In genomic region chr3:184688251-184688851, GRCh38 we compare ENCODE assay signal across 11 cellular contexts. TPM values are rescaled to one million over a fixed set of nuclear protein-coding genes. Genes with fewer than 3 reads are reported as not detected.
DNase-seq lines count a peak whose midpoint lies in the region; ATAC-seq and TF ChIP-seq lines count a peak whose summit lies in the region.
"Had no signal": no experiment of that assay in that cellular context is flagged by ENCODE, and none has a peak within 500 bp of the region (broad histone marks: within the 10 kb centered on the region; RNA-seq: fewer than 3 reads in every experiment).

No MANE protein-coding gene starts in this region.

- no peaks in the 10 kb centered on the region; the same call in 1 of the 2 replicates for H3K27me3 Mint-ChIP-seq in WTC11 (ENCODE audit: low read depth)

- WGBS in sigmoid colon, 2 donors, result 66 to 78% methylated on average over 5 of the region's 5 CpGs

- H3K4me3 Mint-ChIP-seq in WTC11, result no peak overlapping the region

- DNase-seq in GM03348 (ENCODE audit: low spot score), result peak; percentile 84
- no peak for DNase-seq in WTC11 (ENCODE audit: low spot score)
- no peak for DNase-seq in left cardiac atrium
- DNase-seq in sigmoid colon, result peak; percentile 75
- no peak for DNase-seq in HK-2 (ENCODE audit: unreplicated experiment)
- no peak for DNase-seq in SIG-M5 treated with dmso at 0.1 percent for 504 hours (lab: John Stamatoyannopoulos, UW; ENCODE audit: unreplicated experiment)
- DNase-seq in NCI-H2196 treated with DMSO at 0.1 percent for 48 hours (lab: John Stamatoyannopoulos, UW; ENCODE audit: unreplicated experiment), result no peak
- DNase-seq: activated CD8-positive, alpha-beta memory T cell treated with anti-CD3 and anti-CD28 coated beads, Interleukin-2, amount 50 U/mL, for 48 hours; erythroblast; small intestine had no signal

- no peaks in the 10 kb centered on the region for H3K36me3 Mint-ChIP-seq in WTC11

- H3K27ac Mint-ChIP-seq in WTC11, result no peak overlapping the region

- peaks cover 0 to 71% (median 58%) of the 10 kb centered on the region in 4 donors for H3K4me1 ChIP-seq in sigmoid colon

- POLR2A ChIA-PET in WTC11 (lab: Charles Lee), result no interaction called here

- no peaks in the 10 kb centered on the region for H3K27me3 ChIP-seq in sigmoid colon

- TF ChIP-seq POLR2A in sigmoid colon (IDR thresholded peaks at IDR 0.05), result no peak

- ATAC-seq in WTC11, result no peak
- peak; percentile 44 to 48 for ATAC-seq in left cardiac atrium
- no peak for ATAC-seq in GM18873 (IDR thresholded peaks at IDR 0.05; ENCODE audit: low FRiP score, unreplicated experiment)

- no peaks in the 10 kb centered on the region for H3K9me3 ChIP-seq in sigmoid colon

- TF ChIP-seq CTCF in WTC11 (IDR thresholded peaks at IDR 0.05) (no peak), sigmoid colon (IDR thresholded peaks at IDR 0.05) (no peak)

- peaks cover 4% of the 10 kb centered on the region; the same call in 1 of the 2 replicates for H3K9me3 Mint-ChIP-seq in WTC11

- no peaks in the 10 kb centered on the region for H3K36me3 ChIP-seq in sigmoid colon

- H3K4me3 ChIP-seq in sigmoid colon, result no peak overlapping the region

- CTCF ChIA-PET in WTC11 (lab: Charles Lee), result interaction anchor here (0.6 to 2.7 kb wide), 3 partner anchors 29 to 126 kb away, joined by 3 to 14 read pairs (median 4); partner anchors contain the start of gene EPHB3

- H3K27ac ChIP-seq in sigmoid colon, result peak overlapping the region in 3 of 4 donors; percentile 68 to 75 (median 72)

- intact Hi-C loops in left cardiac atrium (cut with DNase I) (no loop called here), sigmoid colon (cut with DNase I) (no loop called here)

- no peak for TF ChIP-seq EP300 in sigmoid colon (IDR thresholded peaks at IDR 0.05)

- H3K4me1 Mint-ChIP-seq in WTC11, result peaks cover 25% of the 10 kb centered on the region

TF ChIP-seq in WTC11, 78 proteins besides CTCF, POLR2A, EP300 and RAD21:
- TF ChIP-seq STAT6 (CRISPR knock-in tag; conservative IDR thresholded peaks at IDR 0.05; ENCODE audit: low read depth) (no peak), ZNF121 (CRISPR knock-in tag; IDR thresholded peaks at IDR 0.05) (0 out of 2 replicates have a peak, but pooled peaks have one; percentile 23)
TF ChIP-seq in WTC11: peak in this region for 1.

RNA-seq across cellular contexts. Expression of gene MAGEF1, which starts 23.5 kb away (rescaled TPM):
- 59.1 to 72.9 TPM (median 63.1 TPM) in 3 replicates for total RNA-seq in WTC11 (2021)
- total RNA-seq in left cardiac atrium, result 10 to 100 TPM; 19.4 to 24.5 TPM
- 10 to 100 TPM; 31.0 to 34.1 (median 33.5) TPM for total RNA-seq in sigmoid colon
- polyA plus RNA-seq in sigmoid colon, result 10 to 100 TPM; 29.4 to 43.6 (median 30.6) TPM

Comparison
In these comparisons a context has a peak if more than half of its experiments do, and no peak if none do; other contexts are left out.
1. DNase-seq: peak in GM03348 (single experiment) and sigmoid colon (single experiment); none in WTC11 (single experiment), left cardiac atrium (single experiment), HK-2 (single experiment), SIG-M5 treated with dmso at 0.1 percent for 504 hours (single experiment) and NCI-H2196 treated with DMSO at 0.1 percent for 48 hours (single experiment).
2. ATAC-seq: peak in left cardiac atrium (2 of 2); none in WTC11 (single experiment) and GM18873 (single experiment).